ENCODE assay signal across 18 cellular contexts in genomic region chr4:41681054-41681453, GRCh38.
A peak's percentile ranks its signal among the peaks of the same experiment; 100 is the strongest.
DNase-seq lines count a peak whose midpoint lies in the region; ATAC-seq and TF ChIP-seq lines count a peak whose summit lies in the region.
"Had no signal": no experiment of that assay in that cellular context is flagged by ENCODE, and none has a peak within 500 bp of the region (broad histone marks: within the 10 kb centered on the region; RNA-seq: fewer than 3 reads in every experiment).

No MANE protein-coding gene starts in this region.

- no peaks in the 10 kb centered on the region for H3K9me3 ChIP-seq in heart right ventricle
- H3K9me3 ChIP-seq in esophagus muscularis mucosa, result no peaks in the 10 kb centered on the region
- H3K9me3 ChIP-seq in CD4-positive, alpha-beta T cell (ENCODE audit: control insufficient read depth, low read length), result no peaks in the 10 kb centered on the region
- H3K9me3 ChIP-seq: BE2C, BLaER1, Caco-2 had no signal

- POLR2A ChIA-PET in CD4-positive, alpha-beta T cell (lab: Charles Lee), result no interaction called here

- no peak overlapping the region for H3K27ac Mint-ChIP-seq in endothelial cell (ENCODE audit: unreplicated experiment)
- no peak overlapping the region for H3K27ac Mint-ChIP-seq in CD4-positive, alpha-beta T cell
- H3K27ac Mint-ChIP-seq: CD14-positive monocyte; CD4-positive, CD25-positive, alpha-beta regulatory T cell; CD8-positive, alpha-beta T cell had no signal

- DNase-seq in heart right ventricle (peak in 1 of 2 donors; percentile 31), left cardiac atrium (no peak), endothelial cell (ENCODE audit: low spot score) (no peak), esophagus muscularis mucosa (ENCODE audit: extremely low spot score) (peak; percentile 12)
- DNase-seq in CD4-positive, alpha-beta T cell, result no peak
- DNase-seq: 8988T; ACHN; BE2C; C1 segment of cervical spinal cord; Caco-2; Calu3; CD4-positive, CD25-positive, alpha-beta regulatory T cell; CD8-positive, alpha-beta T cell; DMS79 treated with DMSO at 0.1 percent for 48 hours; GF-D8 had no signal

- TF ChIP-seq EP300 in esophagus muscularis mucosa (IDR thresholded peaks at IDR 0.05), result no peak

- CTCF ChIA-PET in CD4-positive, alpha-beta T cell (lab: Charles Lee), result no interaction called here

- H3K4me1 ChIP-seq in heart right ventricle (no peaks in the 10 kb centered on the region), esophagus muscularis mucosa (no peaks in the 10 kb centered on the region)
- H3K4me1 ChIP-seq: BE2C, BLaER1, Caco-2 had no signal

- H3K4me3 Mint-ChIP-seq in endothelial cell (ENCODE audit: unreplicated experiment), result peak overlapping the region; percentile 69
- no peak overlapping the region for H3K4me3 Mint-ChIP-seq in CD4-positive, alpha-beta T cell
- H3K4me3 Mint-ChIP-seq: CD14-positive monocyte; CD4-positive, CD25-positive, alpha-beta regulatory T cell; CD8-positive, alpha-beta T cell had no signal

- WGBS in heart right ventricle, 2 donors, result 78 to 79% methylated on average over 2 of the region's 2 CpGs
- 89% methylated on average over 2 of the region's 2 CpGs for WGBS in esophagus muscularis mucosa

- no peaks in the 10 kb centered on the region for H3K9me3 Mint-ChIP-seq in endothelial cell (ENCODE audit: unreplicated experiment)
- H3K9me3 Mint-ChIP-seq in CD4-positive, alpha-beta T cell, result no peaks in the 10 kb centered on the region
- H3K9me3 Mint-ChIP-seq: CD14-positive monocyte; CD8-positive, alpha-beta T cell had no signal

- ATAC-seq in heart right ventricle (peak in 6 of 8 donors; percentile 29 to 91 (median 69)), left cardiac atrium (no peak), GM18909 (IDR thresholded peaks at IDR 0.05; ENCODE audit: poor library complexity, unreplicated experiment) (no peak)
- no peak for ATAC-seq in CD4-positive, alpha-beta T cell (ENCODE audit: poor library complexity)
- ATAC-seq: CD8-positive, alpha-beta T cell had no signal

- H3K27me3 ChIP-seq in heart right ventricle, result no peaks in the 10 kb centered on the region
- no peaks in the 10 kb centered on the region for H3K27me3 ChIP-seq in esophagus muscularis mucosa
- no peaks in the 10 kb centered on the region for H3K27me3 ChIP-seq in CD4-positive, alpha-beta T cell (ENCODE audit: control insufficient read depth, insufficient read depth, low read length)
- H3K27me3 ChIP-seq: BE2C, BLaER1 had no signal

- peaks cover 85% of the 10 kb centered on the region for H3K36me3 Mint-ChIP-seq in endothelial cell (ENCODE audit: low read depth, unreplicated experiment)
- H3K36me3 Mint-ChIP-seq in CD4-positive, alpha-beta T cell (ENCODE audit: low read depth), result no peaks in the 10 kb centered on the region
- H3K36me3 Mint-ChIP-seq: CD14-positive monocyte; CD4-positive, CD25-positive, alpha-beta regulatory T cell; CD8-positive, alpha-beta T cell had no signal

- TF ChIP-seq POLR2A in esophagus muscularis mucosa (IDR thresholded peaks at IDR 0.05; ENCODE audit: low read depth), result no peak

- no peaks in the 10 kb centered on the region for H3K27me3 Mint-ChIP-seq in endothelial cell (ENCODE audit: unreplicated experiment)
- H3K27me3 Mint-ChIP-seq in CD4-positive, alpha-beta T cell, result no peaks in the 10 kb centered on the region
- H3K27me3 Mint-ChIP-seq: CD4-positive, CD25-positive, alpha-beta regulatory T cell had no signal

- intact Hi-C loops in heart right ventricle (cut with DNase I), result no loop called here
- intact Hi-C loops in left cardiac atrium (cut with DNase I), result no loop called here
- intact Hi-C loops in esophagus muscularis mucosa (cut with DNase I), result no loop called here
- intact Hi-C loops in CD4-positive, alpha-beta T cell (cut with DNase I, micrococcal nuclease), result no loop called here

- H3K4me1 Mint-ChIP-seq in endothelial cell (ENCODE audit: unreplicated experiment), result peaks cover 3% of the 10 kb centered on the region
- no peaks in the 10 kb centered on the region for H3K4me1 Mint-ChIP-seq in CD4-positive, alpha-beta T cell (ENCODE audit: low read depth)
- H3K4me1 Mint-ChIP-seq: CD14-positive monocyte; CD4-positive, CD25-positive, alpha-beta regulatory T cell had no signal

- H3K27ac ChIP-seq in heart right ventricle (peak overlapping the region in 1 of 10 donors; percentile 46), esophagus muscularis mucosa (replicated peaks in 1 of 4) (no peak overlapping the region)
- H3K27ac ChIP-seq in CD4-positive, alpha-beta T cell (ENCODE audit: low read depth, low read length), result no peak overlapping the region
- H3K27ac ChIP-seq: BLaER1 had no signal

- TF ChIP-seq CTCF in heart right ventricle (IDR thresholded peaks at IDR 0.05) (no peak), endothelial cell (IDR thresholded peaks at IDR 0.05; ENCODE audit: unreplicated experiment) (no peak), esophagus muscularis mucosa (IDR thresholded peaks at IDR 0.05) (no peak)
- no peak for TF ChIP-seq CTCF in CD4-positive, alpha-beta T cell (IDR thresholded peaks at IDR 0.05)

- H3K36me3 ChIP-seq in heart right ventricle (peaks cover 0 to 100% (median 53%) of the 10 kb centered on the region in 9 donors), esophagus muscularis mucosa (peaks cover 37 to 87% (median 55%) of the 10 kb centered on the region in 4 donors)

- H3K4me3 ChIP-seq in heart right ventricle, result no peak overlapping the region
- H3K4me3 ChIP-seq in esophagus muscularis mucosa, result no peak overlapping the region
- H3K4me3 ChIP-seq: BLaER1 had no signal

Comparison
In these comparisons a context has a peak if more than half of its experiments do, and no peak if none do; other contexts are left out.
1. ATAC-seq: peak in heart right ventricle (6 of 8); none in left cardiac atrium (0 of 2), GM18909 (single experiment) and CD4-positive, alpha-beta T cell (single experiment).